In the genomic region with DNA sequence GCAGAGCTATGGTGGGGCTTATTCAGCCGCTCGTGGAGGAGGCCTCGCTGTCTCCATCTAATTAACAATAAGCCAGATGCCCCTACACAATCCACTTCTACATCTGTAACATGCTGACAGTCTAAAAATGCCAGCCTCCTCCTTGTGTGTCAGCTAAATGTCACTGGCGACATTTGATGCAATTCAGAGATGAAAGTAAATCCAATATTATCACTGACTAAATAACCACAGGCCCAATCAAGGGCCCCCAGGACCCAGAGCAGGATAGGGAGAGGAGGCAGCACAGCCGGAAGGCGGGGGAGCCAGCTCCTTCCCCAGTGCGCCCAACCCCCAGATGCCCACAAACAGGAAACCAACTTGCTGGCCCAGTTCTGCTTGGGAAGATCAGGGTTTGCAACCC, we compare ENCODE assay signal across 1 cellular context.
TF ChIP-seq lines count a peak whose summit lies in the region.

No MANE protein-coding gene starts in this region.

TF ChIP-seq in SK-N-SH, 30 proteins besides CTCF, POLR2A, EP300 and RAD21 (continued from another document):
- TF ChIP-seq MEF2A (IDR thresholded peaks at IDR 0.05; ENCODE audit: borderline replicate concordance, low read depth) = no peak
- TF ChIP-seq, protein P1, sequence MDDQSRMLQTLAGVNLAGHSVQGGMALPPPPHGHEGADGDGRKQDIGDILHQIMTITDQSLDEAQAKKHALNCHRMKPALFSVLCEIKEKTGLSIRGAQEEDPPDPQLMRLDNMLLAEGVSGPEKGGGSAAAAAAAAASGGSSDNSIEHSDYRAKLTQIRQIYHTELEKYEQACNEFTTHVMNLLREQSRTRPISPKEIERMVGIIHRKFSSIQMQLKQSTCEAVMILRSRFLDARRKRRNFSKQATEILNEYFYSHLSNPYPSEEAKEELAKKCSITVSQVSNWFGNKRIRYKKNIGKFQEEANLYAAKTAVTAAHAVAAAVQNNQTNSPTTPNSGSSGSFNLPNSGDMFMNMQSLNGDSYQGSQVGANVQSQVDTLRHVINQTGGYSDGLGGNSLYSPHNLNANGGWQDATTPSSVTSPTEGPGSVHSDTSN (IDR thresholded peaks at IDR 0.05) = peak; percentile 50; the same call in 1 of the 2 replicates
- TF ChIP-seq, protein P2, sequence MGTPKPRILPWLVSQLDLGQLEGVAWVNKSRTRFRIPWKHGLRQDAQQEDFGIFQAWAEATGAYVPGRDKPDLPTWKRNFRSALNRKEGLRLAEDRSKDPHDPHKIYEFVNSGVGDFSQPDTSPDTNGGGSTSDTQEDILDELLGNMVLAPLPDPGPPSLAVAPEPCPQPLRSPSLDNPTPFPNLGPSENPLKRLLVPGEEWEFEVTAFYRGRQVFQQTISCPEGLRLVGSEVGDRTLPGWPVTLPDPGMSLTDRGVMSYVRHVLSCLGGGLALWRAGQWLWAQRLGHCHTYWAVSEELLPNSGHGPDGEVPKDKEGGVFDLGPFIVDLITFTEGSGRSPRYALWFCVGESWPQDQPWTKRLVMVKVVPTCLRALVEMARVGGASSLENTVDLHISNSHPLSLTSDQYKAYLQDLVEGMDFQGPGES (IDR thresholded peaks at IDR 0.05; ENCODE audit: low read depth, low read length) = no peak
- no peak for TF ChIP-seq GABPA (IDR thresholded peaks at IDR 0.05; ENCODE audit: low read depth)
- peak; percentile 93 for TF ChIP-seq CHD2 (IDR thresholded peaks at IDR 0.05; ENCODE audit: low read length, partially characterized antibody)
- TF ChIP-seq SMC3 (IDR thresholded peaks at IDR 0.05; ENCODE audit: low read depth, low read length) = no peak
- peak; percentile 88 for TF ChIP-seq TCF12 (IDR thresholded peaks at IDR 0.05)
- TF ChIP-seq TAF1 (IDR thresholded peaks at IDR 0.05; ENCODE audit: borderline replicate concordance, low read depth, low read length) = no peak
